26 cellular contexts compared by ENCODE assay signal in the genomic region with DNA sequence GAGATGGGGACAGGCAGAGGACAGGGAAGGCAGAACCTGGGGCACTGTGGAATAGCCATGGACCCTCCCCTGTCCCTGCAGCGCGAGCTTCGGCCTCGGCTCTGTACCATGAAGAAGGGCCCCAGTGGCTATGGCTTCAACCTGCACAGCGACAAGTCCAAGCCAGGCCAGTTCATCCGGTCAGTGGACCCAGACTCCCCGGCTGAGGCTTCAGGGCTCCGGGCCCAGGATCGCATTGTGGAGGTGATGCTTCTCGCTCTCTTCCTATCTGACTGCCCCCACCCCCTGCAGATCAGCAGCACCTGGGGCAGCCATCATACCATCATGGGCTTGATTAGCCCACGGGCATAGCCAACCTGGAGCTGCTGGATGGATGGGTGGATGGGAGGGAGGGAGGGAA. TPM values are rescaled to one million over a fixed set of nuclear protein-coding genes. Genes with fewer than 3 reads are reported as not detected.
DNase-seq lines count a peak whose midpoint lies in the region; ATAC-seq and TF ChIP-seq lines count a peak whose summit lies in the region.
"Had no signal": no experiment of that assay in that cellular context is flagged by ENCODE, and none has a peak within 500 bp of the region (broad histone marks: within the 10 kb centered on the region; RNA-seq: fewer than 3 reads in every experiment).

No MANE protein-coding gene starts in this region.

- POLR2A ChIA-PET in naive thymus-derived CD4-positive, alpha-beta T cell (lab: Charles Lee) = interaction anchor here (1.9 to 20.3 kb wide), 3 partner anchors 13 to 16 kb away, joined by 8 to 372 read pairs (median 34); partner anchors contain the start of gene NAT9

- H3K27me3 Mint-ChIP-seq in central memory CD8-positive, alpha-beta T cell = no peaks in the 10 kb centered on the region
- no peaks in the 10 kb centered on the region for H3K27me3 Mint-ChIP-seq in naive thymus-derived CD4-positive, alpha-beta T cell
- H3K27me3 Mint-ChIP-seq: activated CD4-positive, alpha-beta memory T cell treated with anti-CD3 and anti-CD28 coated beads, Interleukin-2, amount 10 ng/mL, durations not matched to agents 7 days and 5 days; memory B cell had no signal

- no peak for TF ChIP-seq CTCF in right atrium auricular region (IDR thresholded peaks at IDR 0.05)

- peak; percentile 61 for DNase-seq in cardiac septum (ENCODE audit: low spot score)
- DNase-seq in right atrium auricular region (ENCODE audit: low spot score) = no peak
- no peak for DNase-seq in central memory CD8-positive, alpha-beta T cell (ENCODE audit: low spot score in 2 of 2)
- DNase-seq in naive thymus-derived CD4-positive, alpha-beta T cell = no peak
- peak in 2 of 49 donors; percentile 23 to 31 for DNase-seq in substantia nigra (lab: John Stamatoyannopoulos, UW)
- DNase-seq in glomerular visceral epithelial cell (ENCODE audit: extremely low spot score) = no peak
- no peak for DNase-seq in ACHN
- DNase-seq in cerebellum (ENCODE audit: low spot score) = no peak
- DNase-seq: activated CD4-positive, alpha-beta memory T cell treated with anti-CD3 and anti-CD28 coated beads, Interleukin-2, amount 10 ng/mL, durations not matched to agents 7 days and 5 days; activated gamma-delta T cell; body of pancreas; colonic mucosa; DMS 273 treated with DMSO at 0.1 percent for 48 hours; kidney glomerular epithelial cell; NCI-H146; Right ventricle myocardium superior; stimulated activated CD8-positive, alpha-beta memory T cell treated with anti-CD3 and anti-CD28 coated beads, Interleukin-4, amount 100 ng/mL, for 48 hours; SW 1271; uterus had no signal

- H3K27ac Mint-ChIP-seq in central memory CD8-positive, alpha-beta T cell (ENCODE audit: low read depth) = peak overlapping the region; percentile 35
- H3K27ac Mint-ChIP-seq in naive thymus-derived CD4-positive, alpha-beta T cell = peak overlapping the region in 7 of 9 donors; percentile 10 to 97 (median 86)
- H3K27ac Mint-ChIP-seq: memory B cell had no signal

- no peaks in the 10 kb centered on the region for H3K27me3 ChIP-seq in right atrium auricular region
- H3K27me3 ChIP-seq in naive thymus-derived CD4-positive, alpha-beta T cell (ENCODE audit: control insufficient read depth in 2 of 2, insufficient read depth in 2 of 2, low read length in 2 of 2) = no peaks in the 10 kb centered on the region
- H3K27me3 ChIP-seq: BLaER1, body of pancreas, colonic mucosa, uterus had no signal

- H3K9me3 ChIP-seq in right atrium auricular region = no peaks in the 10 kb centered on the region
- H3K9me3 ChIP-seq in naive thymus-derived CD4-positive, alpha-beta T cell (ENCODE audit: control insufficient read depth in 2 of 3, low read length in 3 of 3) = no peaks in the 10 kb centered on the region
- H3K9me3 ChIP-seq: BLaER1, body of pancreas, colonic mucosa, HAP-1, uterus had no signal

- intact Hi-C loops in cardiac septum (cut with DNase I) = no loop called here
- intact Hi-C loops in naive thymus-derived CD4-positive, alpha-beta T cell (cut with micrococcal nuclease) = no loop called here

- CTCF ChIA-PET in naive thymus-derived CD4-positive, alpha-beta T cell (lab: Charles Lee) = interaction anchor here (0.6 to 14.1 kb wide), 3 partner anchors 13 to 104 kb away, joined by 3 to 165 read pairs (median 5); partner anchors contain the start of gene NAT9

- H3K27ac ChIP-seq in right atrium auricular region (no peak overlapping the region), substantia nigra (ENCODE audit: low read depth, low read length, poor library complexity, severe bottlenecking) (peak overlapping the region; percentile 83)
- H3K27ac ChIP-seq in naive thymus-derived CD4-positive, alpha-beta T cell (ENCODE audit: low read depth, low read length) = peak overlapping the region; percentile 49
- H3K27ac ChIP-seq: colonic mucosa, KMS-11, uterus had no signal

- no peak overlapping the region for H3K4me3 Mint-ChIP-seq in central memory CD8-positive, alpha-beta T cell
- peak overlapping the region in 1 of 10 donors; percentile 54 for H3K4me3 Mint-ChIP-seq in naive thymus-derived CD4-positive, alpha-beta T cell
- H3K4me3 Mint-ChIP-seq: activated CD4-positive, alpha-beta memory T cell treated with anti-CD3 and anti-CD28 coated beads, Interleukin-2, amount 10 ng/mL, durations not matched to agents 7 days and 5 days; memory B cell had no signal

- peaks cover 0 to 69% of the 10 kb centered on the region in 2 donors for H3K4me1 ChIP-seq in right atrium auricular region
- H3K4me1 ChIP-seq in naive thymus-derived CD4-positive, alpha-beta T cell (ENCODE audit: control insufficient read depth in 2 of 2, insufficient read depth in 2 of 2, low read length in 2 of 2) = peaks cover 47 to 60% of the 10 kb centered on the region in 2 donors
- H3K4me1 ChIP-seq: uterus had no signal

- in situ Hi-C loops in ACHN (cut with HindIII; ENCODE audit: low pct_ligation_motif_present, low pct_unique_long_range_greater_than_20kb, low sequenced_read_pairs) = no loop called here

- no peak overlapping the region for H3K4me3 ChIP-seq in right atrium auricular region
- H3K4me3 ChIP-seq in naive thymus-derived CD4-positive, alpha-beta T cell (ENCODE audit: low read length) = no peak overlapping the region
- H3K4me3 ChIP-seq: BLaER1, body of pancreas, colonic mucosa, HAP-1, uterus had no signal

- H3K9me3 Mint-ChIP-seq in central memory CD8-positive, alpha-beta T cell = no peaks in the 10 kb centered on the region
- no peaks in the 10 kb centered on the region for H3K9me3 Mint-ChIP-seq in naive thymus-derived CD4-positive, alpha-beta T cell
- H3K9me3 Mint-ChIP-seq: activated CD4-positive, alpha-beta memory T cell treated with anti-CD3 and anti-CD28 coated beads, Interleukin-2, amount 10 ng/mL, durations not matched to agents 7 days and 5 days; memory B cell had no signal

- no peak for ATAC-seq in central memory CD8-positive, alpha-beta T cell (replicated peaks; ENCODE audit: extremely low read depth, poor library complexity, severe bottlenecking)
- ATAC-seq in naive thymus-derived CD4-positive, alpha-beta T cell = no peak
- ATAC-seq: body of pancreas had no signal

- peaks cover 42% of the 10 kb centered on the region for H3K36me3 Mint-ChIP-seq in central memory CD8-positive, alpha-beta T cell (ENCODE audit: insufficient read depth)
- peaks cover 0 to 9% (median 0%) of the 10 kb centered on the region in 5 donors for H3K36me3 Mint-ChIP-seq in naive thymus-derived CD4-positive, alpha-beta T cell

- H3K4me1 Mint-ChIP-seq in central memory CD8-positive, alpha-beta T cell = peaks cover 46% of the 10 kb centered on the region
- peaks cover 29 to 59% (median 49%) of the 10 kb centered on the region in 7 donors for H3K4me1 Mint-ChIP-seq in naive thymus-derived CD4-positive, alpha-beta T cell

- no peaks in the 10 kb centered on the region for H3K36me3 ChIP-seq in right atrium auricular region
- H3K36me3 ChIP-seq in naive thymus-derived CD4-positive, alpha-beta T cell (ENCODE audit: control insufficient read depth in 2 of 3, insufficient read depth in 3 of 3, low read length in 3 of 3) = peaks cover 0 to 61% (median 13%) of the 10 kb centered on the region in 3 experiments
- H3K36me3 ChIP-seq: HAP-1, uterus had no signal

RNA-seq across cellular contexts. Expression of gene NHERF1, which starts 13.5 kb away (rescaled TPM):
- 10.1 TPM for total RNA-seq in cardiac septum
- total RNA-seq in right atrium auricular region = 10 to 100 TPM; 20.2 to 30.9 TPM
- total RNA-seq in naive thymus-derived CD4-positive, alpha-beta T cell = 100 to 1,000 TPM in 4 of 5 experiments, 10 to 100 TPM in 1; 93.1 to 279 (median 156) TPM
- polyA plus RNA-seq in naive thymus-derived CD4-positive, alpha-beta T cell = 100 to 1,000 TPM; 273 to 393 TPM
- total RNA-seq in cerebellum = 10.3 TPM

RNA-seq across cellular contexts. Expression of gene NAT9, which starts 14.2 kb away (rescaled TPM):
- total RNA-seq in cardiac septum (27.6 TPM), right atrium auricular region (10 to 100 TPM; 16.2 to 18.7 TPM), cerebellum (22.0 TPM)
- total RNA-seq in naive thymus-derived CD4-positive, alpha-beta T cell = 10 to 100 TPM; 41.4 to 78.8 (median 56.9) TPM
- polyA plus RNA-seq in naive thymus-derived CD4-positive, alpha-beta T cell = 10 to 100 TPM; 16.8 to 37.9 TPM

RNA-seq across cellular contexts. Expression of gene RAB37, which starts 24.9 kb away (rescaled TPM):
- total RNA-seq in cardiac septum = 0.94 TPM
- total RNA-seq in right atrium auricular region = under 1 TPM; 0.89 to 0.90 TPM
- 10 to 100 TPM; 23.6 to 58.5 (median 34.4) TPM for total RNA-seq in naive thymus-derived CD4-positive, alpha-beta T cell
- polyA plus RNA-seq in naive thymus-derived CD4-positive, alpha-beta T cell = 10 to 100 TPM; 30.4 to 30.7 TPM
- 0.82 TPM for total RNA-seq in cerebellum
- total RNA-seq: glomerular endothelial cell, myocyte had no signal

RNA-seq across cellular contexts. Expression of gene CD300LF, which starts 49.2 kb away (rescaled TPM):
- total RNA-seq in cardiac septum (0.46 TPM), right atrium auricular region (under 1 TPM in 1 of 2 donors, not detected in 1; 0.71 TPM), cerebellum (0.27 TPM)
- 10 to 100 TPM in 1 of 5 experiments, 1 to 10 TPM in 1, under 1 TPM in 2, not detected in 1; 0.46 to 41.0 (median 2.7) TPM for total RNA-seq in naive thymus-derived CD4-positive, alpha-beta T cell
- polyA plus RNA-seq in naive thymus-derived CD4-positive, alpha-beta T cell = not detected
- total RNA-seq: activated CD4-positive, alpha-beta memory T cell treated with anti-CD3 and anti-CD28 coated beads, Interleukin-2, amount 10 ng/mL, durations not matched to agents 7 days and 5 days; body of pancreas; glomerular endothelial cell; myocyte; NCI-H460; Right ventricle myocardium superior had no signal

Comparison
In these comparisons a context has a peak if more than half of its experiments do, and no peak if none do; other contexts are left out.
1. H3K27ac ChIP-seq: peak in naive thymus-derived CD4-positive, alpha-beta T cell (single experiment) and substantia nigra (single experiment); none in right atrium auricular region (0 of 2).
2. RNA of gene RAB37, which starts 24.9 kb away (total RNA-seq): 23.6 to 58.5 TPM in naive thymus-derived CD4-positive, alpha-beta T cell; 0.94 TPM in cardiac septum (single experiment), 0.89 to 0.90 TPM in right atrium auricular region and 0.82 TPM in cerebellum (single experiment); every median in the first group is over 10 times any median in the second.